Comparison of ENCODE assay signal across 1 cellular context in genomic region chr1:89539135-89539534, GRCh38.
A peak's percentile ranks its signal among the peaks of the same experiment; 100 is the strongest.
TF ChIP-seq lines count a peak whose summit lies in the region.

No MANE protein-coding gene starts in this region.

TF ChIP-seq in K562, 482 proteins besides CTCF, POLR2A, EP300 and RAD21:
- TF ChIP-seq IRF9 (tag; IDR thresholded peaks at IDR 0.05) (no peak), CHAMP1 (IDR thresholded peaks at IDR 0.05) (no peak), RERE (CRISPR knock-in tag; IDR thresholded peaks at IDR 0.05; ENCODE audit: borderline replicate concordance) (no peak), ZNF124 (CRISPR knock-in tag; IDR thresholded peaks at IDR 0.05) (no peak), FOSL1 (tag; conservative IDR thresholded peaks at IDR 0.05) (no peak), CBX5 (IDR thresholded peaks at IDR 0.05; ENCODE audit: borderline replicate concordance, low read depth) (no peak), XRCC4 (IDR thresholded peaks at IDR 0.05; ENCODE audit: extremely low read depth, insufficient read depth, insufficient read length) (no peak), RBM17 (IDR thresholded peaks at IDR 0.05; ENCODE audit: borderline replicate concordance, low read depth, low read length) (no peak), NKRF (IDR thresholded peaks at IDR 0.05; ENCODE audit: borderline replicate concordance) (no peak), SRSF7 (optimal IDR thresholded peaks at IDR 0.05; ENCODE audit: low read depth, low read length) (no peak), ZEB2 (IDR thresholded peaks at IDR 0.05) (no peak), RFX1 (IDR thresholded peaks at IDR 0.05) (peak; percentile 88), SETDB1 (IDR thresholded peaks at IDR 0.05; ENCODE audit: low read length) (no peak), TCF7 (IDR thresholded peaks at IDR 0.05; ENCODE audit: borderline replicate concordance) (no peak), ZNF707 (CRISPR knock-in tag; conservative IDR thresholded peaks at IDR 0.05) (no peak), ZNF57 (CRISPR knock-in tag; IDR thresholded peaks at IDR 0.05) (no peak), MYNN (IDR thresholded peaks at IDR 0.05) (0 out of 2 replicates have a peak, but pooled peaks have one; percentile 50), MYNN (CRISPR knock-in tag; IDR thresholded peaks at IDR 0.05) (no peak), CSDE1 (IDR thresholded peaks at IDR 0.05) (peak in 1 of 2 experiments; percentile 38; a peak in 1 of 4 replicates), MCM2 (IDR thresholded peaks at IDR 0.05; ENCODE audit: low read depth) (no peak), HDAC6 (IDR thresholded peaks at IDR 0.05; ENCODE audit: low read depth, low read length) (no peak), L3MBTL2 (IDR thresholded peaks at IDR 0.05) (no peak), RUNX1 (IDR thresholded peaks at IDR 0.05; ENCODE audit: low read depth) (no peak)
- TF ChIP-seq, protein P1, sequence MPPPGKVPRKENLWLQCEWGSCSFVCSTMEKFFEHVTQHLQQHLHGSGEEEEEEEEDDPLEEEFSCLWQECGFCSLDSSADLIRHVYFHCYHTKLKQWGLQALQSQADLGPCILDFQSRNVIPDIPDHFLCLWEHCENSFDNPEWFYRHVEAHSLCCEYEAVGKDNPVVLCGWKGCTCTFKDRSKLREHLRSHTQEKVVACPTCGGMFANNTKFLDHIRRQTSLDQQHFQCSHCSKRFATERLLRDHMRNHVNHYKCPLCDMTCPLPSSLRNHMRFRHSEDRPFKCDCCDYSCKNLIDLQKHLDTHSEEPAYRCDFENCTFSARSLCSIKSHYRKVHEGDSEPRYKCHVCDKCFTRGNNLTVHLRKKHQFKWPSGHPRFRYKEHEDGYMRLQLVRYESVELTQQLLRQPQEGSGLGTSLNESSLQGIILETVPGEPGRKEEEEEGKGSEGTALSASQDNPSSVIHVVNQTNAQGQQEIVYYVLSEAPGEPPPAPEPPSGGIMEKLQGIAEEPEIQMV (tag; conservative IDR thresholded peaks at IDR 0.05; ENCODE audit: low read depth): no peak
- TF ChIP-seq, protein P2, sequence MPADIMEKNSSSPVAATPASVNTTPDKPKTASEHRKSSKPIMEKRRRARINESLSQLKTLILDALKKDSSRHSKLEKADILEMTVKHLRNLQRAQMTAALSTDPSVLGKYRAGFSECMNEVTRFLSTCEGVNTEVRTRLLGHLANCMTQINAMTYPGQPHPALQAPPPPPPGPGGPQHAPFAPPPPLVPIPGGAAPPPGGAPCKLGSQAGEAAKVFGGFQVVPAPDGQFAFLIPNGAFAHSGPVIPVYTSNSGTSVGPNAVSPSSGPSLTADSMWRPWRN (IDR thresholded peaks at IDR 0.05; ENCODE audit: low read depth): no peak
- TF ChIP-seq, protein P3, sequence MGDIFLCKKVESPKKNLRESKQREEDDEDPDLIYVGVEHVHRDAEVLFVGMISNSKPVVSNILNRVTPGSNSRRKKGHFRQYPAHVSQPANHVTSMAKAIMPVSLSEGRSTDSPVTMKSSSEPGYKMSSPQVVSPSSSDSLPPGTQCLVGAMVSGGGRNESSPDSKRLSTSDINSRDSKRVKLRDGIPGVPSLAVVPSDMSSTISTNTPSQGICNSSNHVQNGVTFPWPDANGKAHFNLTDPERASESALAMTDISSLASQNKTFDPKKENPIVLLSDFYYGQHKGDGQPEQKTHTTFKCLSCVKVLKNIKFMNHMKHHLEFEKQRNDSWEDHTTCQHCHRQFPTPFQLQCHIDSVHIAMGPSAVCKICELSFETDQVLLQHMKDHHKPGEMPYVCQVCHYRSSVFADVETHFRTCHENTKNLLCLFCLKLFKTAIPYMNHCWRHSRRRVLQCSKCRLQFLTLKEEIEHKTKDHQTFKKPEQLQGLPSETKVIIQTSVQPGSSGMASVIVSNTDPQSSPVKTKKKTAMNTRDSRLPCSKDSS (IDR thresholded peaks at IDR 0.05; ENCODE audit: low read depth, partially characterized antibody): no peak
